ENCODE assay signal across 25 cellular contexts in the genomic region with DNA sequence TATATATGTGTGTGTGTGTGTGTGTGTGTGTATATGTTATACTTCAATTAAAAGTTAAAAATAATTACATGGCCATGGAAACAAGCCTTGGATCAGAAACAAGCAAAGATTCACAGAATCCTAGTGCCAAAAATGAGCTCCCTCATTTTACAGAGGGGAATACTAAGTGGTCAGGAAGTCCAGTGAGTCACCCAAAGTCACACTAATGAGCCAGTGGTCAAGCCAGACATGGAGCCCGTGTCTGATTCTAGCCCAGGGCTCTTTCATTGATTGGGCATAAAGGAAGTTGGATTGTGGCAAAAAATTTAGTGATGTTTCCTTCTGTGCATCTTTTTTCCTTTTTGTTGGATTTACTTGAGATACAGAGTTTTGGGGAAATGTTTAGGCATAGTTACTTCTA.
"Had no signal": no experiment of that assay in that cellular context is flagged by ENCODE, and none has a peak within 500 bp of the region (broad histone marks: within the 10 kb centered on the region; RNA-seq: fewer than 3 reads in every experiment).

No MANE protein-coding gene starts in this region.

- DNase-seq: activated CD4-positive, alpha-beta T cell treated with anti-CD3 and anti-CD28 coated beads for 1 hour; activated CD4-positive, alpha-beta T cell treated with anti-CD3 and anti-CD28 coated beads for 4 hours; activated CD4-positive, alpha-beta T cell treated with anti-CD3 and anti-CD28 coated beads, Interleukin-2, amount 10 ng/mL, durations not matched to agents 7 days and 5 days; activated CD4-positive, alpha-beta T cell treated with anti-CD3 and anti-CD28 coated beads, Interleukin-2, amount 50 U/mL, for 48 hours; activated CD8-positive, alpha-beta memory T cell treated with anti-CD3 and anti-CD28 coated beads, Interleukin-2, amount 10 ng/mL, durations not matched to agents 7 days and 5 days; activated CD8-positive, alpha-beta memory T cell treated with anti-CD3 and anti-CD28 coated beads, Interleukin-2, amount 50 U/mL, for 4 hours; activated CD8-positive, alpha-beta T cell treated with anti-CD3 and anti-CD28 coated beads, Interleukin-2, amount 10 ng/mL, durations not matched to agents 7 days and 5 days; activated effector memory CD4-positive, alpha-beta T cell treated with anti-CD3 and anti-CD28 coated beads, Interleukin-2, amount 50 U/mL, for 16 hours; activated naive CD4-positive, alpha-beta T cell; activated naive CD4-positive, alpha-beta T cell treated with anti-CD3 and anti-CD28 coated beads, Interleukin-2, amount 10 ng/mL, durations not matched to agents 7 days and 5 days; activated naive CD8-positive, alpha-beta T cell treated with anti-CD3 and anti-CD28 coated beads, Interleukin-2, amount 10 ng/mL, durations not matched to agents 7 days and 5 days; activated T-cell treated with anti-CD3 and anti-CD28 coated beads, Interleukin-2, amount 50 U/mL, for 1 hour; activated T-cell treated with anti-CD3 and anti-CD28 coated beads, Interleukin-2, amount 50 U/mL, for 48 hours; dorsolateral prefrontal cortex; effector memory CD4-positive, alpha-beta T cell; endodermal cell; foreskin fibroblast; gastrocnemius medialis; glutamatergic neuron; heart right ventricle; T-helper 1 cell; T-helper 17 cell had no signal

- ATAC-seq: activated CD8-positive, alpha-beta memory T cell treated with anti-CD3 and anti-CD28 coated beads, Interleukin-2, amount 10 ng/mL, durations not matched to agents 7 days and 5 days; activated CD8-positive, alpha-beta T cell treated with anti-CD3 and anti-CD28 coated beads, Interleukin-2, amount 10 ng/mL, durations not matched to agents 7 days and 5 days; activated naive CD4-positive, alpha-beta T cell treated with anti-CD3 and anti-CD28 coated beads, Interleukin-2, amount 50 U/mL, for 72 hours; esophagus mucosa; gastrocnemius medialis; heart right ventricle; T-helper 17 cell; WTC11 had no signal
